8 cellular contexts compared by ENCODE assay signal in genomic region chr4:79917246-79917645, GRCh38.
DNase-seq lines count a peak whose midpoint lies in the region; ATAC-seq, FAIRE-seq and TF ChIP-seq lines count a peak whose summit lies in the region.

No MANE protein-coding gene starts in this region.

- BruUV-seq in Caco-2 (replicated peaks; lab: Mats Ljungman, UMichigan), result no TSS peak

- intact Hi-C loops in Caco-2 (cut with micrococcal nuclease; ENCODE audit: unreplicated experiment), result loop anchor here (2.0 to 10.0 kb wide), 3 partner anchors 298 to 1138 kb away; no protein-coding TSS in a partner anchor

- H3K27me3 Mint-ChIP-seq in Caco-2 (ENCODE audit: insufficient read depth, unreplicated experiment) (no peaks in the 10 kb centered on the region), astrocyte (ENCODE audit: low read depth, unreplicated experiment) (peaks cover 5% of the 10 kb centered on the region)
- no peaks in the 10 kb centered on the region for H3K27me3 Mint-ChIP-seq in stimulated activated naive CD8-positive, alpha-beta T cell treated with anti-CD3 and anti-CD28 coated beads, Interleukin-15, amount 100 ng/mL, for 72 hours

- H3K27me3 ChIP-seq in Caco-2 (replicated peaks; ENCODE audit: control insufficient read depth, insufficient read depth, low read length) (no peaks in the 10 kb centered on the region), astrocyte (ENCODE audit: insufficient read depth, low read length) (no peaks in the 10 kb centered on the region)

- no peak overlapping the region for H3K4me2 ChIP-seq in astrocyte (ENCODE audit: low read length)

- POLR2A ChIA-PET in Caco-2 (lab: Charles Lee), result no interaction called here

- H3K79me2 ChIP-seq in astrocyte (ENCODE audit: insufficient read depth, low read length), result no peaks in the 10 kb centered on the region

- H3K9me3 ChIP-seq in Caco-2 (no peaks in the 10 kb centered on the region), astrocyte (ENCODE audit: insufficient read depth, low read depth, low read length) (no peaks in the 10 kb centered on the region)

- ATAC-seq in GM19438 (IDR thresholded peaks at IDR 0.05; ENCODE audit: low read depth, unreplicated experiment) (peak; percentile 86), HG03521 (IDR thresholded peaks at IDR 0.05; ENCODE audit: unreplicated experiment) (peak; percentile 85)
- peak; percentile 57 for ATAC-seq in stimulated activated naive CD8-positive, alpha-beta T cell treated with anti-CD3 and anti-CD28 coated beads, Interleukin-15, amount 100 ng/mL, for 72 hours

- H3K4me3 Mint-ChIP-seq in Caco-2 (ENCODE audit: unreplicated experiment), result no peak overlapping the region
- no peak overlapping the region for H3K4me3 Mint-ChIP-seq in astrocyte (ENCODE audit: unreplicated experiment)
- H3K4me3 Mint-ChIP-seq in stimulated activated naive CD8-positive, alpha-beta T cell treated with anti-CD3 and anti-CD28 coated beads, Interleukin-15, amount 100 ng/mL, for 72 hours, result no peak overlapping the region

- no peak overlapping the region for H3K9ac ChIP-seq in astrocyte (ENCODE audit: low read length)

- no peak overlapping the region for H2AFZ ChIP-seq in astrocyte (ENCODE audit: low read depth, low read length)

- no peak overlapping the region for H3K27ac ChIP-seq in astrocyte (ENCODE audit: low read depth, low read length)

- peaks cover 3% of the 10 kb centered on the region for H4K20me1 ChIP-seq in astrocyte (ENCODE audit: insufficient read depth, low read length)

- no peak overlapping the region for H3K27ac Mint-ChIP-seq in Caco-2 (ENCODE audit: unreplicated experiment)
- H3K27ac Mint-ChIP-seq in astrocyte (ENCODE audit: unreplicated experiment), result no peak overlapping the region
- no peak overlapping the region for H3K27ac Mint-ChIP-seq in stimulated activated naive CD8-positive, alpha-beta T cell treated with anti-CD3 and anti-CD28 coated beads, Interleukin-15, amount 100 ng/mL, for 72 hours

- FAIRE-seq in astrocyte (lab: Jason Lieb, UNC), result no peak

- DNase-seq in Caco-2 (peak; percentile 50 to 56), SKM-1 (lab: John Stamatoyannopoulos, UW; ENCODE audit: unreplicated experiment) (peak; percentile 14), astrocyte (ENCODE audit: low read depth) (peak; percentile 15), kidney tubule cell (ENCODE audit: low spot score) (peak; percentile 52), C1 segment of cervical spinal cord (lab: John Stamatoyannopoulos, UW) (no peak)
- DNase-seq in stimulated activated naive CD8-positive, alpha-beta T cell treated with anti-CD3 and anti-CD28 coated beads, Interleukin-15, amount 100 ng/mL, for 72 hours, result peak; percentile 37 to 46

- H3K9me3 Mint-ChIP-seq in Caco-2 (ENCODE audit: unreplicated experiment), result no peaks in the 10 kb centered on the region
- H3K9me3 Mint-ChIP-seq in astrocyte (ENCODE audit: unreplicated experiment), result no peaks in the 10 kb centered on the region
- no peaks in the 10 kb centered on the region for H3K9me3 Mint-ChIP-seq in stimulated activated naive CD8-positive, alpha-beta T cell treated with anti-CD3 and anti-CD28 coated beads, Interleukin-15, amount 100 ng/mL, for 72 hours

- H3K4me1 Mint-ChIP-seq in Caco-2 (ENCODE audit: low read depth, unreplicated experiment) (no peaks in the 10 kb centered on the region), astrocyte (ENCODE audit: low read depth, unreplicated experiment) (peaks cover 3% of the 10 kb centered on the region)
- H3K4me1 Mint-ChIP-seq in stimulated activated naive CD8-positive, alpha-beta T cell treated with anti-CD3 and anti-CD28 coated beads, Interleukin-15, amount 100 ng/mL, for 72 hours, result peaks cover 6% of the 10 kb centered on the region

- H3K4me1 ChIP-seq in Caco-2, result no peaks in the 10 kb centered on the region
- peaks cover 5% of the 10 kb centered on the region for H3K4me1 ChIP-seq in astrocyte (ENCODE audit: insufficient read depth, low read length)

- TF ChIP-seq CTCF in Caco-2 (IDR thresholded peaks at IDR 0.05; ENCODE audit: insufficient read depth in 1 of 2, low read depth in 1 of 2, low read length in 1 of 2, severe bottlenecking in 1 of 2, unreplicated experiment in 1 of 2) (peak; percentile 64 to 75), astrocyte (IDR thresholded peaks at IDR 0.05; ENCODE audit: insufficient read depth, low read depth, low read length) (peak; percentile 60)

- no peak overlapping the region for H3K4me3 ChIP-seq in Caco-2 (ENCODE audit: low read depth, low read length)
- H3K4me3 ChIP-seq in astrocyte (ENCODE audit: insufficient read depth, low read depth, low read length), result no peak overlapping the region

- H3K36me3 ChIP-seq in Caco-2 (ENCODE audit: control insufficient read depth, insufficient read depth, low read length) (no peaks in the 10 kb centered on the region), astrocyte (ENCODE audit: insufficient read depth, low read length) (peaks cover 2% of the 10 kb centered on the region)

- H3K36me3 Mint-ChIP-seq in Caco-2 (ENCODE audit: insufficient read depth, unreplicated experiment) (no peaks in the 10 kb centered on the region), astrocyte (ENCODE audit: low read depth, unreplicated experiment) (no peaks in the 10 kb centered on the region)

- CTCF ChIA-PET in Caco-2 (lab: Charles Lee), result no interaction called here

Comparison
In these comparisons a context has a peak if more than half of its experiments do, and no peak if none do; other contexts are left out.
1. DNase-seq: peak in Caco-2 (2 of 2), SKM-1 (single experiment), astrocyte (single experiment), kidney tubule cell (single experiment) and stimulated activated naive CD8-positive, alpha-beta T cell treated with anti-CD3 and anti-CD28 coated beads, Interleukin-15, amount 100 ng/mL, for 72 hours (2 of 2); none in C1 segment of cervical spinal cord (0 of 14).
2. Peak in every context shown above with its lines, with median percentiles within 50 percentile points of each other: ATAC-seq.